In genomic region chr15:66763186-66764066, GRCh38 we compare ENCODE assay signal across 1 cellular context.
TF ChIP-seq lines count a peak whose summit lies in the region.

No MANE protein-coding gene starts in this region.

TF ChIP-seq in A549, 52 proteins besides CTCF, POLR2A, EP300 and RAD21 (continued from another document):
- TF ChIP-seq, protein P1, sequence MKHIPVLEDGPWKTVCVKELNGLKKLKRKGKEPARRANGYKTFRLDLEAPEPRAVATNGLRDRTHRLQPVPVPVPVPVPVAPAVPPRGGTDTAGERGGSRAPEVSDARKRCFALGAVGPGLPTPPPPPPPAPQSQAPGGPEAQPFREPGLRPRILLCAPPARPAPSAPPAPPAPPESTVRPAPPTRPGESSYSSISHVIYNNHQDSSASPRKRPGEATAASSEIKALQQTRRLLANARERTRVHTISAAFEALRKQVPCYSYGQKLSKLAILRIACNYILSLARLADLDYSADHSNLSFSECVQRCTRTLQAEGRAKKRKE (CRISPR knock-in tag; IDR thresholded peaks at IDR 0.05; ENCODE audit: low read depth): peak; percentile 10; the same call in 1 of the 2 replicates
- TF ChIP-seq HOXB13 (CRISPR knock-in tag; IDR thresholded peaks at IDR 0.05; ENCODE audit: low read depth) (peak; percentile 58; the same call in 1 of the 2 replicates), ESRRA (IDR thresholded peaks at IDR 0.05; ENCODE audit: borderline replicate concordance, low read length) (peak; percentile 19; the same call in 1 of the 2 replicates), ZNF302 (CRISPR knock-in tag; IDR thresholded peaks at IDR 0.05) (no peak), EHF (CRISPR knock-in tag; IDR thresholded peaks at IDR 0.05) (0 out of 2 replicates have a peak, but pooled peaks have one; percentile 24), TFCP2L1 (CRISPR knock-in tag; IDR thresholded peaks at IDR 0.05) (0 out of 2 replicates have a peak, but pooled peaks have one; percentile 6), MAFK (IDR thresholded peaks at IDR 0.05; ENCODE audit: partially characterized antibody) (no peak), PHF8 (IDR thresholded peaks at IDR 0.05; ENCODE audit: borderline replicate concordance, low read depth) (no peak), SREBF2 (IDR thresholded peaks at IDR 0.05) (no peak), NFE2L2 (conservative IDR thresholded peaks at IDR 0.05; ENCODE audit: low read length) (no peak), E2F6 (IDR thresholded peaks at IDR 0.05; ENCODE audit: borderline replicate concordance, low read depth) (peak; percentile 81; the same call in 1 of the 2 replicates), CHD2 (IDR thresholded peaks at IDR 0.05; ENCODE audit: low read length, partially characterized antibody) (no peak), ZSCAN20 (CRISPR knock-in tag; IDR thresholded peaks at IDR 0.05) (no peak), JUN (IDR thresholded peaks at IDR 0.05) (peak in 1 of 2 experiments; percentile 35; a peak in 1 of 5 replicates)
- TF ChIP-seq, protein P2, sequence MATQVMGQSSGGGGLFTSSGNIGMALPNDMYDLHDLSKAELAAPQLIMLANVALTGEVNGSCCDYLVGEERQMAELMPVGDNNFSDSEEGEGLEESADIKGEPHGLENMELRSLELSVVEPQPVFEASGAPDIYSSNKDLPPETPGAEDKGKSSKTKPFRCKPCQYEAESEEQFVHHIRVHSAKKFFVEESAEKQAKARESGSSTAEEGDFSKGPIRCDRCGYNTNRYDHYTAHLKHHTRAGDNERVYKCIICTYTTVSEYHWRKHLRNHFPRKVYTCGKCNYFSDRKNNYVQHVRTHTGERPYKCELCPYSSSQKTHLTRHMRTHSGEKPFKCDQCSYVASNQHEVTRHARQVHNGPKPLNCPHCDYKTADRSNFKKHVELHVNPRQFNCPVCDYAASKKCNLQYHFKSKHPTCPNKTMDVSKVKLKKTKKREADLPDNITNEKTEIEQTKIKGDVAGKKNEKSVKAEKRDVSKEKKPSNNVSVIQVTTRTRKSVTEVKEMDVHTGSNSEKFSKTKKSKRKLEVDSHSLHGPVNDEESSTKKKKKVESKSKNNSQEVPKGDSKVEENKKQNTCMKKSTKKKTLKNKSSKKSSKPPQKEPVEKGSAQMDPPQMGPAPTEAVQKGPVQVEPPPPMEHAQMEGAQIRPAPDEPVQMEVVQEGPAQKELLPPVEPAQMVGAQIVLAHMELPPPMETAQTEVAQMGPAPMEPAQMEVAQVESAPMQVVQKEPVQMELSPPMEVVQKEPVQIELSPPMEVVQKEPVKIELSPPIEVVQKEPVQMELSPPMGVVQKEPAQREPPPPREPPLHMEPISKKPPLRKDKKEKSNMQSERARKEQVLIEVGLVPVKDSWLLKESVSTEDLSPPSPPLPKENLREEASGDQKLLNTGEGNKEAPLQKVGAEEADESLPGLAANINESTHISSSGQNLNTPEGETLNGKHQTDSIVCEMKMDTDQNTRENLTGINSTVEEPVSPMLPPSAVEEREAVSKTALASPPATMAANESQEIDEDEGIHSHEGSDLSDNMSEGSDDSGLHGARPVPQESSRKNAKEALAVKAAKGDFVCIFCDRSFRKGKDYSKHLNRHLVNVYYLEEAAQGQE (IDR thresholded peaks at IDR 0.05): no peak
